In genomic region chr19:17841810-17842662, GRCh38 we compare ENCODE assay signal across 1 cellular context.
TF ChIP-seq lines count a peak whose summit lies in the region.

No MANE protein-coding gene starts in this region.

TF ChIP-seq in K562, 482 proteins besides CTCF, POLR2A, EP300 and RAD21 (continued from another document and continues in another):
- TF ChIP-seq E2F4 (CRISPR knock-in tag; IDR thresholded peaks at IDR 0.05; ENCODE audit: low read depth), result peak; percentile 52; the same call in 1 of the 2 replicates
- TF ChIP-seq, protein P1, sequence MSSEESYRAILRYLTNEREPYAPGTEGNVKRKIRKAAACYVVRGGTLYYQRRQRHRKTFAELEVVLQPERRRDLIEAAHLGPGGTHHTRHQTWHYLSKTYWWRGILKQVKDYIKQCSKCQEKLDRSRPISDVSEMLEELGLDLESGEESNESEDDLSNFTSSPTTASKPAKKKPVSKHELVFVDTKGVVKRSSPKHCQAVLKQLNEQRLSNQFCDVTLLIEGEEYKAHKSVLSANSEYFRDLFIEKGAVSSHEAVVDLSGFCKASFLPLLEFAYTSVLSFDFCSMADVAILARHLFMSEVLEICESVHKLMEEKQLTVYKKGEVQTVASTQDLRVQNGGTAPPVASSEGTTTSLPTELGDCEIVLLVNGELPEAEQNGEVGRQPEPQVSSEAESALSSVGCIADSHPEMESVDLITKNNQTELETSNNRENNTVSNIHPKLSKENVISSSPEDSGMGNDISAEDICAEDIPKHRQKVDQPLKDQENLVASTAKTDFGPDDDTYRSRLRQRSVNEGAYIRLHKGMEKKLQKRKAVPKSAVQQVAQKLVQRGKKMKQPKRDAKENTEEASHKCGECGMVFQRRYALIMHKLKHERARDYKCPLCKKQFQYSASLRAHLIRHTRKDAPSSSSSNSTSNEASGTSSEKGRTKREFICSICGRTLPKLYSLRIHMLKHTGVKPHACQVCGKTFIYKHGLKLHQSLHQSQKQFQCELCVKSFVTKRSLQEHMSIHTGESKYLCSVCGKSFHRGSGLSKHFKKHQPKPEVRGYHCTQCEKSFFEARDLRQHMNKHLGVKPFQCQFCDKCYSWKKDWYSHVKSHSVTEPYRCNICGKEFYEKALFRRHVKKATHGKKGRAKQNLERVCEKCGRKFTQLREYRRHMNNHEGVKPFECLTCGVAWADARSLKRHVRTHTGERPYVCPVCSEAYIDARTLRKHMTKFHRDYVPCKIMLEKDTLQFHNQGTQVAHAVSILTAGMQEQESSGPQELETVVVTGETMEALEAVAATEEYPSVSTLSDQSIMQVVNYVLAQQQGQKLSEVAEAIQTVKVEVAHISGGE (CRISPR knock-in tag; IDR thresholded peaks at IDR 0.05), result no peak
- TF ChIP-seq HSF4 (CRISPR knock-in tag; IDR thresholded peaks at IDR 0.05; ENCODE audit: borderline replicate concordance), result no peak
- TF ChIP-seq BDP1 (IDR thresholded peaks at IDR 0.05; ENCODE audit: insufficient read depth, insufficient read length), result no peak
- TF ChIP-seq ZNF740 (CRISPR knock-in tag; IDR thresholded peaks at IDR 0.05), result peak; percentile 60; the same call in 1 of the 2 replicates
- no peak for TF ChIP-seq ZNF740 (tag; IDR thresholded peaks at IDR 0.05)
- TF ChIP-seq BRD4 (IDR thresholded peaks at IDR 0.05), result no peak
- TF ChIP-seq, protein P2, sequence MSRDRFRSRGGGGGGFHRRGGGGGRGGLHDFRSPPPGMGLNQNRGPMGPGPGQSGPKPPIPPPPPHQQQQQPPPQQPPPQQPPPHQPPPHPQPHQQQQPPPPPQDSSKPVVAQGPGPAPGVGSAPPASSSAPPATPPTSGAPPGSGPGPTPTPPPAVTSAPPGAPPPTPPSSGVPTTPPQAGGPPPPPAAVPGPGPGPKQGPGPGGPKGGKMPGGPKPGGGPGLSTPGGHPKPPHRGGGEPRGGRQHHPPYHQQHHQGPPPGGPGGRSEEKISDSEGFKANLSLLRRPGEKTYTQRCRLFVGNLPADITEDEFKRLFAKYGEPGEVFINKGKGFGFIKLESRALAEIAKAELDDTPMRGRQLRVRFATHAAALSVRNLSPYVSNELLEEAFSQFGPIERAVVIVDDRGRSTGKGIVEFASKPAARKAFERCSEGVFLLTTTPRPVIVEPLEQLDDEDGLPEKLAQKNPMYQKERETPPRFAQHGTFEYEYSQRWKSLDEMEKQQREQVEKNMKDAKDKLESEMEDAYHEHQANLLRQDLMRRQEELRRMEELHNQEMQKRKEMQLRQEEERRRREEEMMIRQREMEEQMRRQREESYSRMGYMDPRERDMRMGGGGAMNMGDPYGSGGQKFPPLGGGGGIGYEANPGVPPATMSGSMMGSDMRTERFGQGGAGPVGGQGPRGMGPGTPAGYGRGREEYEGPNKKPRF (IDR thresholded peaks at IDR 0.05; ENCODE audit: low read depth, low read length), result no peak
- TF ChIP-seq ZNF583 (CRISPR knock-in tag; IDR thresholded peaks at IDR 0.05), result no peak
- no peak for TF ChIP-seq BMI1 (IDR thresholded peaks at IDR 0.05; ENCODE audit: low read length)
- TF ChIP-seq JUND (IDR thresholded peaks at IDR 0.05; ENCODE audit: borderline replicate concordance, low read depth, low read length), result no peak
- 0 out of 3 replicates have a peak, but pooled peaks have one; percentile 10 for TF ChIP-seq JUND (tag; IDR thresholded peaks at IDR 0.05; ENCODE audit: borderline replicate concordance, low read depth, low read length)
- TF ChIP-seq EHMT2 (IDR thresholded peaks at IDR 0.05), result peak; percentile 17; the same call in 1 of the 2 replicates
- peak; percentile 47; the same call in 1 of the 2 replicates for TF ChIP-seq HNRNPL (IDR thresholded peaks at IDR 0.05; ENCODE audit: low read depth, low read length)
- TF ChIP-seq CCAR2 (IDR thresholded peaks at IDR 0.05; ENCODE audit: low read depth, low read length), result no peak
- no peak; the same call in 1 of the 2 replicates for TF ChIP-seq NCOA6 (IDR thresholded peaks at IDR 0.05)
- TF ChIP-seq, protein P3, sequence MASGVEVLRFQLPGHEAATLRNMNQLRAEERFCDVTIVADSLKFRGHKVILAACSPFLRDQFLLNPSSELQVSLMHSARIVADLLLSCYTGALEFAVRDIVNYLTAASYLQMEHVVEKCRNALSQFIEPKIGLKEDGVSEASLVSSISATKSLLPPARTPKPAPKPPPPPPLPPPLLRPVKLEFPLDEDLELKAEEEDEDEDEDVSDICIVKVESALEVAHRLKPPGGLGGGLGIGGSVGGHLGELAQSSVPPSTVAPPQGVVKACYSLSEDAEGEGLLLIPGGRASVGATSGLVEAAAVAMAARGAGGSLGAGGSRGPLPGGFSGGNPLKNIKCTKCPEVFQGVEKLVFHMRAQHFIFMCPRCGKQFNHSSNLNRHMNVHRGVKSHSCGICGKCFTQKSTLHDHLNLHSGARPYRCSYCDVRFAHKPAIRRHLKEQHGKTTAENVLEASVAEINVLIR (CRISPR knock-in tag; IDR thresholded peaks at IDR 0.05), result no peak
- no peak for TF ChIP-seq THRA (IDR thresholded peaks at IDR 0.05)
- no peak for TF ChIP-seq ZNF512 (tag; IDR thresholded peaks at IDR 0.05)
- TF ChIP-seq, protein P4, sequence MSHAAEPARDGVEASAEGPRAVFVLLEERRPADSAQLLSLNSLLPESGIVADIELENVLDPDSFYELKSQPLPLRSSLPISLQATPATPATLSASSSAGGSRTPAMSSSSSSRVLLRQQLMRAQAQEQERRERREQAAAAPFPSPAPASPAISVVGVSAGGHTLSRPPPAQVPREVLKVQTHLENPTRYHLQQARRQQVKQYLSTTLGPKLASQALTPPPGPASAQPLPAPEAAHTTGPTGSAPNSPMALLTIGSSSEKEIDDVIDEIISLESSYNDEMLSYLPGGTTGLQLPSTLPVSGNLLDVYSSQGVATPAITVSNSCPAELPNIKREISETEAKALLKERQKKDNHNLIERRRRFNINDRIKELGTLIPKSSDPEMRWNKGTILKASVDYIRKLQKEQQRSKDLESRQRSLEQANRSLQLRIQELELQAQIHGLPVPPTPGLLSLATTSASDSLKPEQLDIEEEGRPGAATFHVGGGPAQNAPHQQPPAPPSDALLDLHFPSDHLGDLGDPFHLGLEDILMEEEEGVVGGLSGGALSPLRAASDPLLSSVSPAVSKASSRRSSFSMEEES (CRISPR knock-in tag; IDR thresholded peaks at IDR 0.05), result no peak
- no peak for TF ChIP-seq TBL1XR1 (IDR thresholded peaks at IDR 0.05; ENCODE audit: low read length in 2 of 2)
- TF ChIP-seq SIRT6 (IDR thresholded peaks at IDR 0.05; ENCODE audit: low read depth, low read length), result no peak
- no peak for TF ChIP-seq NFRKB (IDR thresholded peaks at IDR 0.05; ENCODE audit: low read depth)
- TF ChIP-seq FUS (optimal IDR thresholded peaks at IDR 0.05; ENCODE audit: low read depth, low read length), result no peak
- no peak for TF ChIP-seq MXI1 (IDR thresholded peaks at IDR 0.05; ENCODE audit: low read depth, low read length)
- TF ChIP-seq, protein P5, sequence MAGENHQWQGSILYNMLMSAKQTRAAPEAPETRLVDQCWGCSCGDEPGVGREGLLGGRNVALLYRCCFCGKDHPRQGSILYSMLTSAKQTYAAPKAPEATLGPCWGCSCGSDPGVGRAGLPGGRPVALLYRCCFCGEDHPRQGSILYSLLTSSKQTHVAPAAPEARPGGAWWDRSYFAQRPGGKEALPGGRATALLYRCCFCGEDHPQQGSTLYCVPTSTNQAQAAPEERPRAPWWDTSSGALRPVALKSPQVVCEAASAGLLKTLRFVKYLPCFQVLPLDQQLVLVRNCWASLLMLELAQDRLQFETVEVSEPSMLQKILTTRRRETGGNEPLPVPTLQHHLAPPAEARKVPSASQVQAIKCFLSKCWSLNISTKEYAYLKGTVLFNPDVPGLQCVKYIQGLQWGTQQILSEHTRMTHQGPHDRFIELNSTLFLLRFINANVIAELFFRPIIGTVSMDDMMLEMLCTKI (IDR thresholded peaks at IDR 0.05; ENCODE audit: partially characterized antibody), result no peak
- TF ChIP-seq NFATC3 (IDR thresholded peaks at IDR 0.05), result no peak
- TF ChIP-seq ADNP (tag; IDR thresholded peaks at IDR 0.05), result no peak
- TF ChIP-seq, protein P6, sequence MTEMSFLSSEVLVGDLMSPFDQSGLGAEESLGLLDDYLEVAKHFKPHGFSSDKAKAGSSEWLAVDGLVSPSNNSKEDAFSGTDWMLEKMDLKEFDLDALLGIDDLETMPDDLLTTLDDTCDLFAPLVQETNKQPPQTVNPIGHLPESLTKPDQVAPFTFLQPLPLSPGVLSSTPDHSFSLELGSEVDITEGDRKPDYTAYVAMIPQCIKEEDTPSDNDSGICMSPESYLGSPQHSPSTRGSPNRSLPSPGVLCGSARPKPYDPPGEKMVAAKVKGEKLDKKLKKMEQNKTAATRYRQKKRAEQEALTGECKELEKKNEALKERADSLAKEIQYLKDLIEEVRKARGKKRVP (CRISPR knock-in tag; IDR thresholded peaks at IDR 0.05), result no peak
- no peak for TF ChIP-seq ZNF146 (CRISPR knock-in tag; IDR thresholded peaks at IDR 0.05; ENCODE audit: unreplicated experiment)
- TF ChIP-seq SMARCB1 (IDR thresholded peaks at IDR 0.05; ENCODE audit: insufficient read length, low read depth), result no peak
- no peak for TF ChIP-seq NBN (IDR thresholded peaks at IDR 0.05; ENCODE audit: low read depth)
- TF ChIP-seq, protein P7, sequence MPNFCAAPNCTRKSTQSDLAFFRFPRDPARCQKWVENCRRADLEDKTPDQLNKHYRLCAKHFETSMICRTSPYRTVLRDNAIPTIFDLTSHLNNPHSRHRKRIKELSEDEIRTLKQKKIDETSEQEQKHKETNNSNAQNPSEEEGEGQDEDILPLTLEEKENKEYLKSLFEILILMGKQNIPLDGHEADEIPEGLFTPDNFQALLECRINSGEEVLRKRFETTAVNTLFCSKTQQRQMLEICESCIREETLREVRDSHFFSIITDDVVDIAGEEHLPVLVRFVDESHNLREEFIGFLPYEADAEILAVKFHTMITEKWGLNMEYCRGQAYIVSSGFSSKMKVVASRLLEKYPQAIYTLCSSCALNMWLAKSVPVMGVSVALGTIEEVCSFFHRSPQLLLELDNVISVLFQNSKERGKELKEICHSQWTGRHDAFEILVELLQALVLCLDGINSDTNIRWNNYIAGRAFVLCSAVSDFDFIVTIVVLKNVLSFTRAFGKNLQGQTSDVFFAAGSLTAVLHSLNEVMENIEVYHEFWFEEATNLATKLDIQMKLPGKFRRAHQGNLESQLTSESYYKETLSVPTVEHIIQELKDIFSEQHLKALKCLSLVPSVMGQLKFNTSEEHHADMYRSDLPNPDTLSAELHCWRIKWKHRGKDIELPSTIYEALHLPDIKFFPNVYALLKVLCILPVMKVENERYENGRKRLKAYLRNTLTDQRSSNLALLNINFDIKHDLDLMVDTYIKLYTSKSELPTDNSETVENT (CRISPR knock-in tag; IDR thresholded peaks at IDR 0.05), result peak; percentile 68; the same call in 1 of the 2 replicates
- TF ChIP-seq NFYB (IDR thresholded peaks at IDR 0.05; ENCODE audit: extremely low read depth, insufficient read length), result no peak
- TF ChIP-seq ARHGAP35 (IDR thresholded peaks at IDR 0.05; ENCODE audit: partially characterized antibody), result no peak
- no peak for TF ChIP-seq JUN (IDR thresholded peaks at IDR 0.05; ENCODE audit: borderline replicate concordance, low read depth, low read length)
- 0 out of 2 replicates have a peak, but pooled peaks have one; percentile 30 for TF ChIP-seq JUN (CRISPR knock-in tag; IDR thresholded peaks at IDR 0.05; ENCODE audit: borderline replicate concordance)
- no peak for TF ChIP-seq ZNF449 (CRISPR knock-in tag; IDR thresholded peaks at IDR 0.05)
- peak; percentile 28; the same call in 1 of the 2 replicates for TF ChIP-seq CEBPG (CRISPR knock-in tag; IDR thresholded peaks at IDR 0.05)
- TF ChIP-seq CEBPG (tag; conservative IDR thresholded peaks at IDR 0.05 in 1 of 2, IDR thresholded peaks at IDR 0.05 in 1 of 2), result no peak
